Comparison of ENCODE assay signal across 10 cellular contexts in genomic region chr2:54545700-54546450, GRCh38.
A peak's percentile ranks its signal among the peaks of the same experiment; 100 is the strongest.
DNase-seq lines count a peak whose midpoint lies in the region; ATAC-seq and TF ChIP-seq lines count a peak whose summit lies in the region.
"Had no signal": no experiment of that assay in that cellular context is flagged by ENCODE, and none has a peak within 500 bp of the region (broad histone marks: within the 10 kb centered on the region; RNA-seq: fewer than 3 reads in every experiment).

No MANE protein-coding gene starts in this region.

- H4K20me1 ChIP-seq in mammary epithelial cell (ENCODE audit: insufficient read depth, low read length) (no peaks in the 10 kb centered on the region), Karpas-422 (ENCODE audit: insufficient read depth, low read depth, low read length) (no peaks in the 10 kb centered on the region)

- H3K9ac ChIP-seq in mammary epithelial cell (ENCODE audit: insufficient read depth, low read length) (peak overlapping the region; percentile 84), trophoblast cell (ENCODE audit: low read length) (no peak overlapping the region), Karpas-422 (ENCODE audit: low read length) (no peak overlapping the region)

- no peak overlapping the region for H4K8ac ChIP-seq in trophoblast cell (ENCODE audit: low read depth, low read length)

- POLR2A ChIA-PET in HEK293T (lab: Yijun Ruan, JAX) = no interaction called here

- ATAC-seq in GM19043 (IDR thresholded peaks at IDR 0.05; ENCODE audit: low read depth, unreplicated experiment) = peak; percentile 64
- peak; percentile 51 for ATAC-seq in HG03066 (IDR thresholded peaks at IDR 0.05; ENCODE audit: low read depth, unreplicated experiment)

- no peak overlapping the region for H2BK12ac ChIP-seq in trophoblast cell (ENCODE audit: low read length)

- dilution Hi-C loops in mammary epithelial cell (cut with HindIII; ENCODE audit: low sequenced_read_pairs) = no loop called here

- no peaks in the 10 kb centered on the region for H3K9me3 ChIP-seq in mammary epithelial cell (replicated peaks; ENCODE audit: insufficient read depth, low read length)
- no peaks in the 10 kb centered on the region for H3K9me3 ChIP-seq in trophoblast cell (ENCODE audit: insufficient read depth, low read depth, low read length)
- H3K9me3 ChIP-seq in Karpas-422 (ENCODE audit: low read length) = no peaks in the 10 kb centered on the region

- peak overlapping the region; percentile 21 for H3K4ac ChIP-seq in trophoblast cell (ENCODE audit: low read depth, low read length)

- H3K79me2 ChIP-seq in mammary epithelial cell (ENCODE audit: insufficient read depth, low read length) = peaks cover 34% of the 10 kb centered on the region
- no peaks in the 10 kb centered on the region for H3K79me2 ChIP-seq in trophoblast cell (ENCODE audit: control insufficient read depth, insufficient read depth, low read length, poor library complexity)
- no peaks in the 10 kb centered on the region for H3K79me2 ChIP-seq in Karpas-422 (ENCODE audit: low read length)

- TF ChIP-seq CTCF in mammary epithelial cell (conservative IDR thresholded peaks at IDR 0.05 in 1 of 2, IDR thresholded peaks at IDR 0.05 in 1 of 2; ENCODE audit: extremely low read depth in 1 of 2, insufficient read depth in 1 of 2, low read depth in 1 of 2, low read length in 2 of 2) = no peak

- H3K27ac ChIP-seq in mammary epithelial cell (ENCODE audit: insufficient read depth, low read depth, low read length) (peak overlapping the region; percentile 98), trophoblast cell (ENCODE audit: low read depth, low read length) (no peak overlapping the region), Karpas-422 (ENCODE audit: low read length) (no peak overlapping the region)

- no peak overlapping the region for H3K23ac ChIP-seq in trophoblast cell (ENCODE audit: low read length)

- H3K9me2 ChIP-seq in Karpas-422 (replicated peaks; ENCODE audit: insufficient read depth, low read length) = no peaks in the 10 kb centered on the region

- H2AK5ac ChIP-seq in trophoblast cell (ENCODE audit: low read length) = no peak overlapping the region

- CTCF ChIA-PET in mammary epithelial cell (lab: Charles Lee; ENCODE audit: low non-redundant PET) = no interaction called here
- CTCF ChIA-PET in HEK293T (lab: Yijun Ruan, JAX) = no interaction called here

- no peak overlapping the region for H4K91ac ChIP-seq in trophoblast cell (ENCODE audit: low read depth, low read length)

- no peaks in the 10 kb centered on the region for H3K36me3 ChIP-seq in mammary epithelial cell (ENCODE audit: insufficient read depth, low read length)
- H3K36me3 ChIP-seq in trophoblast cell (ENCODE audit: control insufficient read depth in 1 of 2, insufficient read depth in 2 of 2, low read length in 2 of 2) = no peaks in the 10 kb centered on the region
- H3K36me3 ChIP-seq in Karpas-422 (ENCODE audit: insufficient read depth, low read length) = no peaks in the 10 kb centered on the region

- H2BK120ac ChIP-seq in trophoblast cell (ENCODE audit: insufficient read depth, low read length, poor library complexity) = no peak overlapping the region

- H3K79me1 ChIP-seq in trophoblast cell (ENCODE audit: low read length) = no peaks in the 10 kb centered on the region

- peaks cover 24% of the 10 kb centered on the region for H3K4me1 ChIP-seq in mammary epithelial cell (ENCODE audit: insufficient read depth, low read length)
- peaks cover 10 to 12% of the 10 kb centered on the region in 2 experiments for H3K4me1 ChIP-seq in trophoblast cell (ENCODE audit: control insufficient read depth in 1 of 2, insufficient read depth in 2 of 2, low read length in 2 of 2)
- no peaks in the 10 kb centered on the region for H3K4me1 ChIP-seq in Karpas-422 (ENCODE audit: low read length)

- no peak overlapping the region for H3K4me3 ChIP-seq in mammary epithelial cell (replicated peaks in 1 of 3; ENCODE audit: insufficient read depth in 1 of 3, low read depth in 2 of 3, low read length in 3 of 3)
- no peak overlapping the region for H3K4me3 ChIP-seq in trophoblast cell (ENCODE audit: low read depth, low read length)
- H3K4me3 ChIP-seq in Karpas-422 (ENCODE audit: low read length) = no peak overlapping the region

- H4K12ac ChIP-seq in trophoblast cell (ENCODE audit: low read depth, low read length) = no peak overlapping the region

- intact Hi-C loops in mammary epithelial cell (cut with micrococcal nuclease) = no loop called here

- no peak overlapping the region for H3K14ac ChIP-seq in trophoblast cell (ENCODE audit: low read length)

- in situ Hi-C loops in mammary epithelial cell (cut with MboI; ENCODE audit: low sequenced_read_pairs in 2 of 2) = no loop called here

- no peak overlapping the region for H2AFZ ChIP-seq in mammary epithelial cell (ENCODE audit: low read depth, low read length)
- H2AFZ ChIP-seq in trophoblast cell (ENCODE audit: insufficient read depth, low read length, poor library complexity) = no peak overlapping the region
- H2AFZ ChIP-seq in Karpas-422 (ENCODE audit: low read length) = no peak overlapping the region

- DNase-seq in mammary epithelial cell (peak; percentile 95), trophoblast cell (peak in 1 of 2 donors; percentile 23), Kasumi-1 (lab: John Stamatoyannopoulos, UW) (no peak), HEK293T (ENCODE audit: extremely low spot score) (no peak), activated T-cell treated with anti-CD3 and anti-CD28 coated beads for 4 hours (no peak), Karpas-422 (no peak)
- DNase-seq: head of caudate nucleus, NCI-H345 had no signal

- H3K18ac ChIP-seq in trophoblast cell (ENCODE audit: low read length) = no peak overlapping the region

- H3K27me3 ChIP-seq in mammary epithelial cell (ENCODE audit: insufficient read depth, low read length) = no peaks in the 10 kb centered on the region
- H3K27me3 ChIP-seq in trophoblast cell (ENCODE audit: insufficient read depth, low read length) = no peaks in the 10 kb centered on the region
- H3K27me3 ChIP-seq in Karpas-422 (ENCODE audit: low read length) = no peaks in the 10 kb centered on the region

- H3K4me2 ChIP-seq in mammary epithelial cell (ENCODE audit: insufficient read depth, low read depth, low read length) (peak overlapping the region; percentile 20), trophoblast cell (ENCODE audit: low read length) (no peak overlapping the region), Karpas-422 (ENCODE audit: low read depth, low read length, poor library complexity, severe bottlenecking) (no peak overlapping the region)

- BruUV-seq in mammary epithelial cell (replicated peaks; lab: Mats Ljungman, UMichigan) = TSS peak; percentile 62

- H2BK5ac ChIP-seq in trophoblast cell (ENCODE audit: low read depth, low read length, poor library complexity) = no peak overlapping the region

- WGBS in mammary epithelial cell (ENCODE audit: low coverage, missing lambda C conversion rate) = 68% methylated on average over 3 of the region's 3 CpGs
- WGBS in trophoblast cell (ENCODE audit: extremely low coverage, insufficient coverage, insufficient read length) = no CpG with 5 or more reads among the region's 3 CpGs

TF ChIP-seq in HEK293T, 16 proteins besides CTCF, POLR2A, EP300 and RAD21:
- TF ChIP-seq NFRKB (IDR thresholded peaks at IDR 0.05) (no peak), L3MBTL2 (conservative IDR thresholded peaks at IDR 0.05) (no peak), BHLHE40 (IDR thresholded peaks at IDR 0.05; ENCODE audit: borderline replicate concordance) (no peak), SUZ12 (IDR thresholded peaks at IDR 0.05) (no peak), CTBP1 (IDR thresholded peaks at IDR 0.05; ENCODE audit: borderline replicate concordance) (no peak), PKNOX1 (IDR thresholded peaks at IDR 0.05) (no peak), ZNF384 (IDR thresholded peaks at IDR 0.05) (no peak), FOXM1 (IDR thresholded peaks at IDR 0.05; ENCODE audit: borderline replicate concordance) (no peak), ARNT (IDR thresholded peaks at IDR 0.05) (no peak), FOXK2 (IDR thresholded peaks at IDR 0.05) (no peak), LEF1 (IDR thresholded peaks at IDR 0.05; ENCODE audit: borderline replicate concordance) (no peak), SP1 (IDR thresholded peaks at IDR 0.05) (no peak), FOXA1 (IDR thresholded peaks at IDR 0.05) (no peak), HDGF (IDR thresholded peaks at IDR 0.05; ENCODE audit: borderline replicate concordance) (no peak)
